ENCODE assay signal across 32 cellular contexts in genomic region chr12:4084631-4085030, GRCh38.
"Had no signal": no experiment of that assay in that cellular context is flagged by ENCODE, and none has a peak within 500 bp of the region (broad histone marks: within the 10 kb centered on the region; RNA-seq: fewer than 3 reads in every experiment).

No MANE protein-coding gene starts in this region.

- H3K36me3 ChIP-seq: adrenal gland, ascending aorta, cardiac muscle cell, heart left ventricle, pancreas, prostate gland, suprapubic skin, tibial nerve had no signal

- H3K4me3 ChIP-seq: adrenal gland, ascending aorta, cardiac muscle cell, coronary artery, dorsolateral prefrontal cortex, heart left ventricle, pancreas, prostate gland, suprapubic skin, tibial nerve had no signal

- H3K27me3 ChIP-seq: adrenal gland, ascending aorta, cardiac muscle cell, heart left ventricle, pancreas, tibial nerve had no signal

- H3K4me1 ChIP-seq: adrenal gland, ascending aorta, heart left ventricle, pancreas, prostate gland, suprapubic skin, tibial nerve had no signal

- H3K27me3 Mint-ChIP-seq: activated CD8-positive, alpha-beta T cell treated with anti-CD3 and anti-CD28 coated beads for 36 hours; activated naive CD8-positive, alpha-beta T cell had no signal

- H3K9me3 ChIP-seq: adrenal gland, ascending aorta, heart left ventricle, pancreas, prostate gland, suprapubic skin, tibial nerve had no signal

- H3K27ac ChIP-seq: adrenal gland, ascending aorta, cardiac muscle cell, coronary artery, dorsolateral prefrontal cortex, heart left ventricle, pancreas, prostate gland, suprapubic skin, tibial nerve had no signal

- H3K9me3 Mint-ChIP-seq: activated B cell treated with CpG ODN at 0.5 μM for 24 hours; activated CD8-positive, alpha-beta T cell treated with anti-CD3 and anti-CD28 coated beads for 36 hours; activated T-cell treated with anti-CD3 and anti-CD28 coated beads, Interleukin-2, amount 50 U/mL, for 72 hours; effector memory CD8-positive, alpha-beta T cell; immature natural killer cell; neural crest cell; T-helper 2 cell treated with Interferon-gamma antibody and Interleukin-4, amounts not matched to agents 5 μg/mL and 100 μg/mL, for 36 hours had no signal

- H3K27ac Mint-ChIP-seq: activated B cell treated with CpG ODN at 0.5 μM for 24 hours; activated CD8-positive, alpha-beta memory T cell treated with anti-CD3 and anti-CD28 coated beads, Interleukin-2, amount 10 ng/mL, durations not matched to agents 7 days and 5 days; activated CD8-positive, alpha-beta T cell treated with anti-CD3 and anti-CD28 coated beads for 36 hours; activated naive CD8-positive, alpha-beta T cell; activated T-cell treated with anti-CD3 and anti-CD28 coated beads, Interleukin-2, amount 50 U/mL, for 72 hours; brain; effector memory CD8-positive, alpha-beta T cell; immature natural killer cell; memory B cell; naive thymus-derived CD4-positive, alpha-beta T cell; T-helper 2 cell treated with Interferon-gamma antibody and Interleukin-4, amounts not matched to agents 5 μg/mL and 100 μg/mL, for 36 hours had no signal

- DNase-seq: activated B cell treated with CpG ODN at 0.5 μM for 24 hours; activated CD4-positive, alpha-beta T cell treated with anti-CD3 and anti-CD28 coated beads, Interleukin-2, amount 50 U/mL, for 1 hour; activated CD8-positive, alpha-beta memory T cell treated with anti-CD3 and anti-CD28 coated beads, Interleukin-2, amount 10 ng/mL, durations not matched to agents 7 days and 5 days; activated CD8-positive, alpha-beta T cell treated with anti-CD3 and anti-CD28 coated beads for 36 hours; activated naive CD4-positive, alpha-beta T cell; activated T-cell treated with anti-CD3 and anti-CD28 coated beads, Interleukin-2, amount 50 U/mL, for 72 hours; adrenal gland; dorsolateral prefrontal cortex; effector memory CD8-positive, alpha-beta T cell; erythroblast; heart left ventricle; immature natural killer cell; kidney; midbrain; naive thymus-derived CD4-positive, alpha-beta T cell; pancreas; stimulated activated CD4-positive, alpha-beta T cell treated with anti-CD3 and anti-CD28 coated beads, Interleukin-15, amount 100 ng/mL, for 24 hours; stimulated activated CD4-positive, alpha-beta T cell treated with anti-CD3 and anti-CD28 coated beads, Interleukin-2, amount 100 ng/mL, for 24 hours; stimulated activated naive CD4-positive, alpha-beta T cell; T-helper 1 cell had no signal

- H3K4me3 Mint-ChIP-seq: activated B cell treated with CpG ODN at 0.5 μM for 24 hours; activated CD8-positive, alpha-beta memory T cell treated with anti-CD3 and anti-CD28 coated beads, Interleukin-2, amount 10 ng/mL, durations not matched to agents 7 days and 5 days; activated CD8-positive, alpha-beta T cell treated with anti-CD3 and anti-CD28 coated beads for 36 hours; activated naive CD8-positive, alpha-beta T cell; activated T-cell treated with anti-CD3 and anti-CD28 coated beads, Interleukin-2, amount 50 U/mL, for 72 hours; brain; effector memory CD8-positive, alpha-beta T cell; immature natural killer cell; memory B cell; naive thymus-derived CD4-positive, alpha-beta T cell; neural crest cell; T-helper 2 cell treated with Interferon-gamma antibody and Interleukin-4, amounts not matched to agents 5 μg/mL and 100 μg/mL, for 36 hours had no signal

- H3K36me3 Mint-ChIP-seq: activated CD8-positive, alpha-beta memory T cell treated with anti-CD3 and anti-CD28 coated beads, Interleukin-2, amount 10 ng/mL, durations not matched to agents 7 days and 5 days; brain; immature natural killer cell; memory B cell had no signal

- H3K4me1 Mint-ChIP-seq: activated CD8-positive, alpha-beta memory T cell treated with anti-CD3 and anti-CD28 coated beads, Interleukin-2, amount 10 ng/mL, durations not matched to agents 7 days and 5 days; immature natural killer cell; memory B cell; naive thymus-derived CD4-positive, alpha-beta T cell; neural crest cell had no signal

- ATAC-seq: activated CD8-positive, alpha-beta memory T cell treated with anti-CD3 and anti-CD28 coated beads, Interleukin-2, amount 10 ng/mL, durations not matched to agents 7 days and 5 days; activated CD8-positive, alpha-beta T cell treated with anti-CD3 and anti-CD28 coated beads for 36 hours; activated T-cell treated with anti-CD3 and anti-CD28 coated beads, Interleukin-2, amount 50 U/mL, for 72 hours; effector memory CD8-positive, alpha-beta T cell; heart left ventricle; left lobe of liver; naive thymus-derived CD4-positive, alpha-beta T cell; pancreas had no signal
